8 cellular contexts compared by ENCODE assay signal in the genomic region with DNA sequence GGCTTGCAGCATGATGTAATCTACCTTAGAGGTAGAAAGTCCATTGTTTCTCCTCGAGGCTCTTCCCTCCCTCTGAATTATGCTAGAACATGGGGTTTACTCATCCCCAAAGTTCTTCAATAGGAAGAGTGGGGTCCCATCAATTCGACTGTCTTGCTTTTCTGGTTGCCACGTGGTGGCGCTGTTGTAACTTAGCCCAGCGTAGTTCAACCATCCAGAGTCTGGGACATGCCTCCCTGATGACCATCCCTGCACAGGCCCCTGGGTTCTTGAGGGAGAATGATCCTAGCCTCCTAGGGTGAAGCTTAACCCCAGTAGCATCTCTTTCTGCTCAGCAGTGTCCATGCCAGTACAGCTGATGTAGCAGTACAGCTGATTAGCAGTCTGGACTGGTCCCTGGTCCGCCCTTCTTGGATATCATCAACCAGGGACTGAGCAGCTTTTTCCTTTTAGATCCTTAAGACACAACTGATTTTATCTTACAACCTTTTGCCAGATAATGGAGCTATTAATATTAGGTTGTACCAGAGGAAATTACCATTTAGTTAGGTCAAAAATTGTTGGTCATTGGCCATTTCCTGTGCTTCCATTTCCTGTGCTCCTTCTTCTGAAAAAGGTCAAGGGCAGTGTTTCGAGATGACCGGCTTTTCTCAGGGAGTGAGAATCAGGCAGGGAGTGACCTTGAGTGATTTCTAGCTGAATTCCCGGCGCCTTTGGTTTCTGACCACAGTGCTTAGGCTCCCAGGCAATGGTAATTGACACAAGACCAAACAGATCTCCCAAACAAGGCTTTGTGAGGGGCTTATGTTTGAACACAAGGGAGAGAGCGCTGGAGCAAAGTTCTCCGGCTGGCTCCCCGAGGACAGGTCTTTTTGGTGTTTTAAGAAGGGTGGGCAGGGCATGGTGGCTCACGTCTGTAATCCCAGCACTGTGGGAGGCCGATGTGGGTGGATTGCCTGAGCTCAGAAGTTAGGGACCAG.
A peak's percentile ranks its signal among the peaks of the same experiment; 100 is the strongest.
DNase-seq lines count a peak whose midpoint lies in the region; ATAC-seq and TF ChIP-seq lines count a peak whose summit lies in the region.

No MANE protein-coding gene starts in this region.

- no peak overlapping the region for H3K4me3 Mint-ChIP-seq in nephron progenitor cell
- H3K4me3 Mint-ChIP-seq in activated CD4-positive, alpha-beta T cell treated with anti-CD3 and anti-CD28 coated beads, Interleukin-2, amount 10 ng/mL, durations not matched to agents 24 days and 14 days = no peak overlapping the region

- H3K9me3 Mint-ChIP-seq in nephron progenitor cell = no peaks in the 10 kb centered on the region
- peaks cover 4% of the 10 kb centered on the region for H3K9me3 Mint-ChIP-seq in activated CD4-positive, alpha-beta T cell treated with anti-CD3 and anti-CD28 coated beads, Interleukin-2, amount 10 ng/mL, durations not matched to agents 24 days and 14 days

- DNase-seq in DMS53 treated with DMSO at 0.1 percent for 48 hours (lab: John Stamatoyannopoulos, UW; ENCODE audit: unreplicated experiment) = peak; percentile 44
- DNase-seq in M059J (ENCODE audit: low read depth) = peak; percentile 32
- peak; percentile 88 for DNase-seq in dermis blood vessel endothelial cell
- DNase-seq in nephron progenitor cell = peak; percentile 52
- no peak for DNase-seq in NCI-H226
- DNase-seq in activated T-cell treated with anti-CD3 and anti-CD28 coated beads, Interleukin-2, amount 50 U/mL, for 1 hour = no peak
- no peak for DNase-seq in activated CD4-positive, alpha-beta T cell treated with anti-CD3 and anti-CD28 coated beads, Interleukin-2, amount 10 ng/mL, durations not matched to agents 24 days and 14 days

- no peak for ATAC-seq in HG03460 (IDR thresholded peaks at IDR 0.05; ENCODE audit: unreplicated experiment)

- peaks cover 63% of the 10 kb centered on the region for H3K36me3 Mint-ChIP-seq in nephron progenitor cell (ENCODE audit: low read depth)
- no peaks in the 10 kb centered on the region for H3K36me3 Mint-ChIP-seq in activated CD4-positive, alpha-beta T cell treated with anti-CD3 and anti-CD28 coated beads, Interleukin-2, amount 10 ng/mL, durations not matched to agents 24 days and 14 days (ENCODE audit: low read depth)

- H3K4me1 Mint-ChIP-seq in nephron progenitor cell = peaks cover 25% of the 10 kb centered on the region
- no peaks in the 10 kb centered on the region for H3K4me1 Mint-ChIP-seq in activated CD4-positive, alpha-beta T cell treated with anti-CD3 and anti-CD28 coated beads, Interleukin-2, amount 10 ng/mL, durations not matched to agents 24 days and 14 days

- H3K27ac Mint-ChIP-seq in nephron progenitor cell = peak overlapping the region; percentile 40
- no peak overlapping the region for H3K27ac Mint-ChIP-seq in activated CD4-positive, alpha-beta T cell treated with anti-CD3 and anti-CD28 coated beads, Interleukin-2, amount 10 ng/mL, durations not matched to agents 24 days and 14 days

- no peaks in the 10 kb centered on the region for H3K27me3 Mint-ChIP-seq in nephron progenitor cell (ENCODE audit: low read depth, poor library complexity)
- H3K27me3 Mint-ChIP-seq in activated CD4-positive, alpha-beta T cell treated with anti-CD3 and anti-CD28 coated beads, Interleukin-2, amount 10 ng/mL, durations not matched to agents 24 days and 14 days = no peaks in the 10 kb centered on the region

- intact Hi-C loops in activated CD4-positive, alpha-beta T cell treated with anti-CD3 and anti-CD28 coated beads, Interleukin-2, amount 10 ng/mL, durations not matched to agents 24 days and 14 days (cut with micrococcal nuclease) = no loop called here

- peak; percentile 64 for TF ChIP-seq CTCF in nephron progenitor cell (IDR thresholded peaks at IDR 0.05)

Comparison
In these comparisons a context has a peak if more than half of its experiments do, and no peak if none do; other contexts are left out.
1. DNase-seq: peak in DMS53 treated with DMSO at 0.1 percent for 48 hours (single experiment), M059J (single experiment), dermis blood vessel endothelial cell (single experiment) and nephron progenitor cell (single experiment); none in NCI-H226 (single experiment), activated T-cell treated with anti-CD3 and anti-CD28 coated beads, Interleukin-2, amount 50 U/mL, for 1 hour (single experiment) and activated CD4-positive, alpha-beta T cell treated with anti-CD3 and anti-CD28 coated beads, Interleukin-2, amount 10 ng/mL, durations not matched to agents 24 days and 14 days (single experiment).